ENCODE assay signal across 8 cellular contexts in genomic region chr20:46709459-46710148, GRCh38. TPM values are rescaled to one million over a fixed set of nuclear protein-coding genes. Genes with fewer than 3 reads are reported as not detected.
A peak's percentile ranks its signal among the peaks of the same experiment; 100 is the strongest.
DNase-seq lines count a peak whose midpoint lies in the region; ATAC-seq, FAIRE-seq and TF ChIP-seq lines count a peak whose summit lies in the region.

Gene SLC2A10 (plus strand): TSS chr20:46709649. CDS start chr20:46709737, 88 bp downstream.

- H3K36me3 ChIP-seq in colonic mucosa (no peaks in the 10 kb centered on the region), HepG2 (replicated peaks in 1 of 2; ENCODE audit: control insufficient read depth in 1 of 2, insufficient read depth in 2 of 2, low read length in 2 of 2) (no peaks in the 10 kb centered on the region; a peak in 1 of 5 replicates), stomach (no peaks in the 10 kb centered on the region)

- peak; percentile 63 to 82 for TF ChIP-seq POLR2A in HepG2 (IDR thresholded peaks at IDR 0.05; ENCODE audit: insufficient read depth in 1 of 2, low read depth in 2 of 2, low read length in 2 of 2)
- TF ChIP-seq POLR2A in stomach (IDR thresholded peaks at IDR 0.05) = no peak

- peaks cover 9% of the 10 kb centered on the region for H3K4me1 ChIP-seq in colonic mucosa
- H3K4me1 ChIP-seq in HepG2 (ENCODE audit: insufficient read depth, low read length) = peaks cover 74% of the 10 kb centered on the region
- H3K4me1 ChIP-seq in stomach = peaks cover 6 to 60% (median 50%) of the 10 kb centered on the region in 4 donors

- H3K27ac ChIP-seq in colonic mucosa (peak within 1 kb of the TSS; percentile 84), HepG2 (ENCODE audit: extremely low read length, insufficient read depth, low read length) (peak within 1 kb of the TSS; percentile 71), stomach (peak within 1 kb of the TSS; percentile 85 to 92 (median 90))

- intact Hi-C loops in colonic mucosa (cut with DNase I) (no loop called here), HepG2 (cut with micrococcal nuclease; ENCODE audit: unreplicated experiment) (no loop called here), stomach (cut with DNase I; ENCODE audit: low total_unique reads) (no loop called here)

- H3K9ac ChIP-seq in colonic mucosa (ENCODE audit: low read depth in 2 of 2, low read length in 2 of 2) (peak within 1 kb of the TSS; percentile 74 to 99), HepG2 (ENCODE audit: insufficient read depth, low read depth, low read length) (peak within 1 kb of the TSS; percentile 80)

- TF ChIP-seq EP300 in HepG2 (IDR thresholded peaks at IDR 0.05; ENCODE audit: low read depth in 2 of 2, low read length in 2 of 2) (peak in 1 of 2 experiments; percentile 8; a peak in 1 of 4 replicates), HepG2 (CRISPR knock-in tag; IDR thresholded peaks at IDR 0.05; ENCODE audit: borderline replicate concordance) (no peak), stomach (IDR thresholded peaks at IDR 0.05) (no peak)

- WGBS in HepG2 (ENCODE audit: low lambda C conversion rate) = 1% methylated on average over 42 of the region's 66 CpGs
- 0 to 2% (median 1%) methylated on average over 10 to 66 of the region's 66 CpGs for WGBS in stomach, 5 donors

- in situ Hi-C loops in HepG2 (cut with HindIII; ENCODE audit: extremely low pct_ligation_motif_present, low pct_unique_long_range_greater_than_20kb) = no loop called here

- H3K27me3 ChIP-seq in colonic mucosa (no peaks in the 10 kb centered on the region), HepG2 (ENCODE audit: control insufficient read depth in 1 of 2, insufficient read depth in 2 of 2, low read length in 2 of 2) (no peaks in the 10 kb centered on the region; a peak in 2 of 5 replicates), stomach (peaks cover 0 to 4% (median 0%) of the 10 kb centered on the region in 3 donors)

- POLR2A ChIA-PET in HepG2 (lab: Yijun Ruan, JAX) = interaction anchor here (0.9 to 1.5 kb wide), 4 partner anchors 15 to 303 kb away, joined by 3 to 5 read pairs (median 3); partner anchors contain the start of genes ELMO2 and TP53RK

- peak; percentile 72 for DNase-seq in AG10803 (ENCODE audit: low read depth)
- DNase-seq in HuH-7.5 (ENCODE audit: low spot score) = peak; percentile 57
- peak; percentile 73 for DNase-seq in colonic mucosa
- peak; percentile 53 for DNase-seq in HepG2 (ENCODE audit: low spot score)
- DNase-seq in stomach = peak; percentile 73
- no peak for DNase-seq in NCI-H2107 treated with DMSO at 0.1 percent for 48 hours (lab: John Stamatoyannopoulos, UW; ENCODE audit: unreplicated experiment)
- DNase-seq in stimulated activated CD4-positive, alpha-beta T cell treated with anti-CD3 and anti-CD28 coated beads, Interleukin-4, amount 100 ng/mL, for 1 hour = no peak

- no peak for FAIRE-seq in HepG2 (lab: Jason Lieb, UNC)

- CTCF ChIA-PET in HepG2 (lab: Yijun Ruan, JAX; ENCODE audit: low intra/inter-chr PET ratio, low total read pairs) = no interaction called here

- TF ChIP-seq CTCF in AG10803 (conservative IDR thresholded peaks at IDR 0.05; ENCODE audit: low read length) (no peak; the same call in 1 of the 2 replicates), colonic mucosa (IDR thresholded peaks at IDR 0.05) (no peak), HepG2 (CRISPR knock-in tag; IDR thresholded peaks at IDR 0.05) (peak; percentile 58), stomach (IDR thresholded peaks at IDR 0.05) (no peak)

- H3K79me2 ChIP-seq in HepG2 (ENCODE audit: insufficient read depth, low read length) = peaks cover 8% of the 10 kb centered on the region

- peak; percentile 60 for TF ChIP-seq RAD21 in HepG2 (CRISPR knock-in tag; IDR thresholded peaks at IDR 0.05)

- peak; percentile 86 for ATAC-seq in HepG2
- ATAC-seq in GM21447 (IDR thresholded peaks at IDR 0.05; ENCODE audit: unreplicated experiment) = no peak

- peak within 1 kb of the TSS; percentile 86 for H3K4me3 ChIP-seq in AG10803 (ENCODE audit: low read length)
- peak within 1 kb of the TSS; percentile 54 for H3K4me3 ChIP-seq in colonic mucosa
- peak within 1 kb of the TSS; percentile 69 to 92 (median 70) for H3K4me3 ChIP-seq in HepG2 (replicated peaks in 1 of 3; ENCODE audit: insufficient read depth in 1 of 3, low read depth in 2 of 3, low read length in 3 of 3)
- H3K4me3 ChIP-seq in stomach = peak within 1 kb of the TSS; percentile 61 to 78 (median 67)

- peak within 1 kb of the TSS; percentile 64 for H2AFZ ChIP-seq in HepG2 (ENCODE audit: low read length)

- BruUV-seq in HepG2 (replicated peaks; lab: Mats Ljungman, UMichigan) = no TSS peak

- H3K9me3 ChIP-seq in colonic mucosa (no peaks in the 10 kb centered on the region), HepG2 (ENCODE audit: low read length) (peaks cover 9% of the 10 kb centered on the region; the same call in 1 of the 2 replicates), stomach (peaks cover 0 to 8% (median 2%) of the 10 kb centered on the region in 4 donors)

- H4K20me1 ChIP-seq in HepG2 (ENCODE audit: insufficient read depth, low read length) = no peaks in the 10 kb centered on the region

- H3K4me2 ChIP-seq in HepG2 (ENCODE audit: low read depth, low read length) = peak within 1 kb of the TSS; percentile 98

TF ChIP-seq in HepG2, 621 proteins besides CTCF, POLR2A, EP300 and RAD21 (continues in another document):
- TF ChIP-seq TRIM22 (IDR thresholded peaks at IDR 0.05) (no peak), NPAS2 (CRISPR knock-in tag; IDR thresholded peaks at IDR 0.05; ENCODE audit: borderline replicate concordance) (no peak), TFDP1 (CRISPR knock-in tag; IDR thresholded peaks at IDR 0.05; ENCODE audit: borderline replicate concordance) (peak; percentile 89)

RNA-seq across cellular contexts. Expression of gene SLC2A10, which starts in this region (rescaled TPM):
- total RNA-seq in colonic mucosa (10 to 100 TPM; 28.3 to 43.6 TPM), HepG2 (2016; rRNA removed; fragmentation: Illumina TruSeq; extraction: Trizol) (9.6 and 16.0 TPM in 2 replicates), stomach (10 to 100 TPM; 13.4 to 66.1 (median 35.0) TPM)
- total RNA-seq in HepG2 (2016; cell fraction: cytosol; rRNA removed; fragmentation: Illumina TruSeq; extraction: Trizol; ENCODE audit: low read depth) = 12.4 and 15.5 TPM in 2 replicates
- total RNA-seq in HepG2 (2016; cell fraction: insoluble cytoplasmic fraction; rRNA removed; fragmentation: Illumina TruSeq; extraction: Trizol) = 7.8 and 15.9 TPM in 2 replicates
- 13.5 and 14.9 TPM in 2 replicates for total RNA-seq in HepG2 (2016; cell fraction: membrane; rRNA removed; fragmentation: Illumina TruSeq; extraction: Trizol)
- 16.7 and 19.1 TPM in 2 replicates for total RNA-seq in HepG2 (2016; cell fraction: nucleus; rRNA removed; fragmentation: Illumina TruSeq; extraction: Trizol)
- polyA plus RNA-seq in HepG2 (2011; rRNA removed) (16.7 and 18.4 TPM in 2 replicates), stomach (10 to 100 TPM in 2 of 3 donors, 1 to 10 TPM in 1; 8.5 to 13.3 (median 10.5) TPM)
- polyA plus RNA-seq in HepG2 (2011; cell fraction: cytosol; rRNA removed) = 13.3 and 15.0 TPM in 2 replicates
- polyA plus RNA-seq in HepG2 (2011; cell fraction: nucleus; rRNA removed) = 17.7 and 19.3 TPM in 2 replicates
- polyA plus RNA-seq in HepG2 (2012) = 9.6 and 17.7 TPM in 2 replicates
- 13.4 and 16.9 TPM in 2 replicates for polyA plus RNA-seq in HepG2 (2016; cell fraction: cytosol; fragmentation: Illumina TruSeq; extraction: Trizol; ENCODE audit: low read depth)
- 8.0 and 9.1 TPM in 2 replicates for polyA plus RNA-seq in HepG2 (2016; cell fraction: insoluble cytoplasmic fraction; fragmentation: Illumina TruSeq; extraction: Trizol; ENCODE audit: low read depth)
- polyA plus RNA-seq in HepG2 (2016; cell fraction: membrane; fragmentation: Illumina TruSeq; extraction: Trizol; ENCODE audit: low read depth) = 10.5 and 11.4 TPM in 2 replicates
- 19.6 and 21.1 TPM in 2 replicates for polyA plus RNA-seq in HepG2 (2016; cell fraction: nucleus; fragmentation: Illumina TruSeq; extraction: Trizol; ENCODE audit: insufficient read depth, low read depth)
- polyA minus RNA-seq in HepG2 (2011; rRNA and poly(A)+ RNA removed; ENCODE audit: low replicate concordance) = 56.1 TPM in 1 of 2 replicates, not detected in the other
- polyA minus RNA-seq in HepG2 (2011; cell fraction: cytosol; rRNA and poly(A)+ RNA removed) = 17.8 and 20.0 TPM in 2 replicates
- polyA minus RNA-seq in HepG2 (2011; cell fraction: nucleus; rRNA and poly(A)+ RNA removed) = 22.7 and 27.8 TPM in 2 replicates

Comparison
In these comparisons a context has a peak if more than half of its experiments do, and no peak if none do; other contexts are left out.
1. DNase-seq: peak in AG10803 (single experiment), HuH-7.5 (single experiment), colonic mucosa (single experiment), HepG2 (single experiment) and stomach (single experiment); none in NCI-H2107 treated with DMSO at 0.1 percent for 48 hours (single experiment) and stimulated activated CD4-positive, alpha-beta T cell treated with anti-CD3 and anti-CD28 coated beads, Interleukin-4, amount 100 ng/mL, for 1 hour (single experiment).
2. POLR2A ChIP-seq: peak in HepG2 (2 of 2); none in stomach (0 of 4).
3. Peak in every context shown above with its lines, with median percentiles within 50 percentile points of each other: H3K4me3 ChIP-seq and H3K27ac ChIP-seq.